In the genomic region with DNA sequence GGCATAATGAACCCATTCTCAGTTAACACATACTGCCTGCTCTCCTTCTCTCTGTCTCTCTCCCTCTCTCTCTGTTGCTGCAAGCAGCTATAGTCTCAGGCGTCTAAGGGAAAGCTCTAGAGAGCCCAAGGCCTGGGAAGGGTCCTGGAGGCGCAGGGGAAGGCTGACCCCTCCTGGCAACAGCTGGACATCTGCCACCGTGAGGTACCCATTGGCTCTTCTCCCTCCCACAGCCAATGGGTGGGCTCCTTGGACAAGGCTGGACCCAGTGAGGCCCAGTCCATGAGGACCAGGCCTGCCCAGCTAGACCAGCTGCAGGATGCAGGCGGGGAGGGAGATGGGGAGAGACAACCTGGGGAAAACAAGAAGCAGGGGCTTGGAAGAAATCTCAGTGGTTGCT, we compare ENCODE assay signal across 22 cellular contexts.
DNase-seq lines count a peak whose midpoint lies in the region; ATAC-seq, FAIRE-seq and TF ChIP-seq lines count a peak whose summit lies in the region.
"Had no signal": no experiment of that assay in that cellular context is flagged by ENCODE, and none has a peak within 500 bp of the region (broad histone marks: within the 10 kb centered on the region; RNA-seq: fewer than 3 reads in every experiment).

No MANE protein-coding gene starts in this region.

- H3K79me2 ChIP-seq in GM23338 (replicated peaks; ENCODE audit: insufficient read depth) (no peaks in the 10 kb centered on the region), H1 (ENCODE audit: control insufficient read depth in 1 of 2, insufficient read depth in 2 of 2, low read length in 2 of 2) (0 out of 4 replicates have a peak, but pooled peaks cover 0 to 4% of the 10 kb centered on the region in 2 experiments), neural cell (replicated peaks; ENCODE audit: insufficient read depth, low read length) (no peaks in the 10 kb centered on the region)

- H3K9me3 Mint-ChIP-seq in GM23338: peaks cover 16% of the 10 kb centered on the region
- H3K9me3 Mint-ChIP-seq: activated T-cell treated with anti-CD3 and anti-CD28 coated beads, Interleukin-2, amount 50 U/mL, for 4 hours; CD8-positive, alpha-beta memory T cell; mesothelial cell of epicardium; natural killer cell had no signal

- 0 out of 2 replicates have a peak overlapping the region, but pooled peaks have one; percentile 43 for H2AK5ac ChIP-seq in H1 (ENCODE audit: low read depth, low read length)

- CTCF ChIA-PET in H1 (lab: Charles Lee; ENCODE audit: partially characterized antibody): interaction anchor here (0.8 to 4.8 kb wide), 27 partner anchors 9 to 269 kb away, joined by 3 to 31 read pairs (median 5); no protein-coding TSS in a partner anchor

- H3K56ac ChIP-seq in H1 (replicated peaks; ENCODE audit: insufficient read length, low read depth, low read length): no peak overlapping the region

- no peaks in the 10 kb centered on the region; the same call in 1 of the 2 replicates for H3K79me1 ChIP-seq in H1 (ENCODE audit: low read depth, low read length)

- no peak overlapping the region for H2BK120ac ChIP-seq in H1 (replicated peaks; ENCODE audit: low read depth, low read length)

- H3K23me2 ChIP-seq in H1 (ENCODE audit: low read depth, low read length): peaks cover 2% of the 10 kb centered on the region; the same call in 1 of the 2 replicates

- H2AFZ ChIP-seq in GM23338 (no peak overlapping the region), H1 (ENCODE audit: low read length) (no peak overlapping the region), neural cell (ENCODE audit: low read depth, low read length) (no peak overlapping the region)

- H3K4me2 ChIP-seq in GM23338 (0 out of 2 replicates have a peak overlapping the region, but pooled peaks have one; percentile 26), H1 (ENCODE audit: insufficient read depth in 1 of 2, low read depth in 2 of 2, low read length in 2 of 2) (no peak overlapping the region), neural cell (ENCODE audit: low read length) (no peak overlapping the region)
- H3K4me2 ChIP-seq: smooth muscle cell had no signal

- H4K5ac ChIP-seq in H1 (ENCODE audit: insufficient read length, low read depth, low read length): no peak overlapping the region

- H4K91ac ChIP-seq in H1 (replicated peaks; ENCODE audit: insufficient read length, low read length): no peak overlapping the region

- H3K9ac ChIP-seq in H1 (replicated peaks in 1 of 4; ENCODE audit: extremely low read depth in 1 of 4, low read depth in 3 of 4, low read length in 3 of 4): no peak overlapping the region
- H3K9ac ChIP-seq in neural cell (ENCODE audit: low read length): no peak overlapping the region

- H3K4me3 ChIP-seq in GM23338: no peak overlapping the region
- no peak overlapping the region for H3K4me3 ChIP-seq in H1 (ENCODE audit: extremely low read depth in 1 of 4, insufficient read depth in 2 of 4, low read depth in 3 of 4, low read length in 4 of 4)
- no peak overlapping the region for H3K4me3 ChIP-seq in neural cell (ENCODE audit: low read length)
- H3K4me3 ChIP-seq: dorsolateral prefrontal cortex, gastrocnemius medialis, prostate gland, SJSA1, smooth muscle cell, stomach had no signal

- H3K27ac ChIP-seq in GM23338 (ENCODE audit: low read depth) (no peak overlapping the region), H1 (ENCODE audit: low read depth, low read length) (no peak overlapping the region), neural cell (ENCODE audit: low read length) (no peak overlapping the region)
- H3K27ac ChIP-seq: dorsolateral prefrontal cortex, gastrocnemius medialis, prostate gland, SJSA1, stomach had no signal

- TF ChIP-seq CTCF in GM23338 (conservative IDR thresholded peaks at IDR 0.05; ENCODE audit: low read depth in 2 of 2) (peak; percentile 39 to 81), H1 (IDR thresholded peaks at IDR 0.05; ENCODE audit: control extremely low read depth in 1 of 3, insufficient read depth in 1 of 3, low read depth in 1 of 3, low read length in 3 of 3) (peak; percentile 58 to 73 (median 72)), neural cell (IDR thresholded peaks at IDR 0.05; ENCODE audit: poor library complexity, severe bottlenecking) (peak; percentile 44)

- H3K14ac ChIP-seq in H1 (ENCODE audit: insufficient read length): no peak overlapping the region

- H4K20me1 ChIP-seq in GM23338 (replicated peaks; ENCODE audit: insufficient read depth) (no peaks in the 10 kb centered on the region), H1 (replicated peaks in 1 of 2; ENCODE audit: control insufficient read depth in 1 of 2, insufficient read depth in 2 of 2, low read length in 2 of 2) (peaks cover 0 to 2% of the 10 kb centered on the region in 2 experiments), neural cell (ENCODE audit: insufficient read depth) (no peaks in the 10 kb centered on the region)

- H3K9me3 ChIP-seq in H1 (ENCODE audit: insufficient read depth in 2 of 2, low read depth in 1 of 2, low read length in 1 of 2) (peaks cover 0 to 4% of the 10 kb centered on the region in 2 experiments; a peak in 1 of 4 replicates), neural cell (ENCODE audit: low read length) (peaks cover 4% of the 10 kb centered on the region)
- H3K9me3 ChIP-seq: gastrocnemius medialis, prostate gland, SJSA1, stomach had no signal

- H2BK20ac ChIP-seq in H1 (ENCODE audit: low read length): no peak overlapping the region

- H2BK12ac ChIP-seq in H1 (ENCODE audit: low read depth, low read length): no peak overlapping the region

- peak; percentile 91 for ATAC-seq in GM23338
- ATAC-seq: activated CD8-positive, alpha-beta T cell treated with anti-CD3 and anti-CD28 coated beads, Interleukin-2, amount 10 ng/mL, durations not matched to agents 7 days and 5 days; activated T-cell treated with anti-CD3 and anti-CD28 coated beads, Interleukin-2, amount 50 U/mL, for 4 hours; gastrocnemius medialis; natural killer cell had no signal

- H3K27ac Mint-ChIP-seq in GM23338: peak overlapping the region; percentile 23; the same call in 1 of the 2 replicates
- H3K27ac Mint-ChIP-seq: activated CD8-positive, alpha-beta T cell treated with anti-CD3 and anti-CD28 coated beads, Interleukin-2, amount 10 ng/mL, durations not matched to agents 7 days and 5 days; CD8-positive, alpha-beta memory T cell; mesothelial cell of epicardium; natural killer cell had no signal

- H3K4me1 ChIP-seq in GM23338 (ENCODE audit: insufficient read depth): peaks cover 16% of the 10 kb centered on the region
- H3K4me1 ChIP-seq in H1 (replicated peaks in 1 of 4; ENCODE audit: control insufficient read depth in 3 of 4, insufficient read depth in 4 of 4, low read length in 3 of 4): peaks cover 1 to 16% (median 7%) of the 10 kb centered on the region in 4 experiments; a peak in 5 of 7 replicates
- H3K4me1 ChIP-seq: gastrocnemius medialis, prostate gland, SJSA1, stomach had no signal

- H3K23ac ChIP-seq in H1 (ENCODE audit: insufficient read length): no peak overlapping the region

- peak; percentile 62 for DNase-seq in GM23338 (ENCODE audit: low spot score)
- DNase-seq in NCI-H146 (lab: John Stamatoyannopoulos, UW): peak; percentile 66
- DNase-seq in H1 (ENCODE audit: low read depth in 1 of 2, low spot score in 2 of 2): peak; percentile 23 to 62
- DNase-seq in stimulated activated naive CD4-positive, alpha-beta T cell (lab: John Stamatoyannopoulos, UW): no peak
- DNase-seq in NCI-H1105 (lab: John Stamatoyannopoulos, UW): no peak
- DNase-seq in NCI-H510A (lab: John Stamatoyannopoulos, UW): no peak
- DNase-seq in NK-92 (lab: John Stamatoyannopoulos, UW; ENCODE audit: unreplicated experiment): no peak
- DNase-seq: activated CD8-positive, alpha-beta T cell treated with anti-CD3 and anti-CD28 coated beads, Interleukin-2, amount 10 ng/mL, durations not matched to agents 7 days and 5 days; activated naive CD4-positive, alpha-beta T cell treated with Interleukin-2 at 50 U/mL for 16 hours; activated T-cell treated with anti-CD3 and anti-CD28 coated beads, Interleukin-2, amount 50 U/mL, for 4 hours; CD8-positive, alpha-beta memory T cell; gastrocnemius medialis; natural killer cell; stimulated activated CD4-positive, alpha-beta T cell treated with anti-CD3 and anti-CD28 coated beads, Interleukin-4, amount 100 ng/mL, for 24 hours; stomach had no signal

- TF ChIP-seq POLR2A in H1 (IDR thresholded peaks at IDR 0.05; ENCODE audit: control extremely low read depth in 1 of 2, low read depth in 2 of 2, low read length in 2 of 2): no peak

- no peak overlapping the region for H2BK5ac ChIP-seq in H1 (ENCODE audit: low read depth, low read length)

- peak overlapping the region; percentile 51; the same call in 1 of the 2 replicates for H3K18ac ChIP-seq in H1 (ENCODE audit: extremely low read depth, low read length)

- H3K36me3 ChIP-seq in GM23338 (ENCODE audit: insufficient read depth): no peaks in the 10 kb centered on the region
- no peaks in the 10 kb centered on the region for H3K36me3 ChIP-seq in H1 (ENCODE audit: control insufficient read depth in 2 of 4, insufficient read depth in 4 of 4, low read length in 3 of 4)
- no peaks in the 10 kb centered on the region for H3K36me3 ChIP-seq in neural cell (ENCODE audit: insufficient read depth, low read length)
- H3K36me3 ChIP-seq: gastrocnemius medialis, prostate gland, SJSA1, stomach had no signal

- WGBS in H1 (ENCODE audit: extremely low coverage in 1 of 2, insufficient coverage in 1 of 2, insufficient read length in 1 of 2, insufficient replicate concordance in 2 of 2, low coverage in 1 of 2, low lambda C conversion rate in 2 of 2, missing lambda C conversion rate in 1 of 2), 2 experiments: 79% methylated on average over 2 of the region's 4 CpGs; no CpG with 5 or more reads in 1 of the 2 experiments

- no peaks in the 10 kb centered on the region for H3F3A ChIP-seq in GM23338 (replicated peaks; ENCODE audit: low read depth)
- H3F3A ChIP-seq in neural cell (ENCODE audit: insufficient read depth, low read length, poor library complexity, severe bottlenecking): no peaks in the 10 kb centered on the region

- H3K4me3 Mint-ChIP-seq in GM23338: no peak overlapping the region
- H3K4me3 Mint-ChIP-seq: activated CD8-positive, alpha-beta T cell treated with anti-CD3 and anti-CD28 coated beads, Interleukin-2, amount 10 ng/mL, durations not matched to agents 7 days and 5 days; activated T-cell treated with anti-CD3 and anti-CD28 coated beads, Interleukin-2, amount 50 U/mL, for 4 hours; CD8-positive, alpha-beta memory T cell; mesothelial cell of epicardium; natural killer cell had no signal

- H3K4ac ChIP-seq in H1 (replicated peaks; ENCODE audit: insufficient read length, low read depth, low read length): no peak overlapping the region

- peaks cover 6% of the 10 kb centered on the region; the same call in 2 of the 3 replicates for H3K36me3 Mint-ChIP-seq in GM23338 (ENCODE audit: low read depth)
- H3K36me3 Mint-ChIP-seq: CD8-positive, alpha-beta memory T cell; mesothelial cell of epicardium; natural killer cell had no signal

- peak; percentile 74 to 82 for TF ChIP-seq RAD21 in H1 (IDR thresholded peaks at IDR 0.05 in 1 of 2, conservative IDR thresholded peaks at IDR 0.05 in 1 of 2; ENCODE audit: low read depth in 2 of 2, low read length in 2 of 2)
- TF ChIP-seq RAD21 in neural cell (conservative IDR thresholded peaks at IDR 0.05): peak; percentile 58

- FAIRE-seq in H1 (lab: Jason Lieb, UNC): no peak
- FAIRE-seq: H54 had no signal

- peaks cover 25% of the 10 kb centered on the region for H3K4me1 Mint-ChIP-seq in GM23338
- H3K4me1 Mint-ChIP-seq: CD8-positive, alpha-beta memory T cell; natural killer cell had no signal

- no peak overlapping the region for H2BK15ac ChIP-seq in H1 (ENCODE audit: low read length)

- H3K27me3 ChIP-seq in GM23338 (ENCODE audit: insufficient read depth): no peaks in the 10 kb centered on the region
- no peaks in the 10 kb centered on the region for H3K27me3 ChIP-seq in H1 (replicated peaks in 1 of 4; ENCODE audit: control insufficient read depth in 3 of 4, extremely low read depth in 1 of 4, insufficient read depth in 3 of 4, low read length in 3 of 4)
- no peaks in the 10 kb centered on the region for H3K27me3 ChIP-seq in neural cell (ENCODE audit: insufficient read depth, low read depth, low read length)
- H3K27me3 ChIP-seq: dorsolateral prefrontal cortex, gastrocnemius medialis, SJSA1 had no signal

- no peak overlapping the region for H4K8ac ChIP-seq in H1 (ENCODE audit: extremely low read depth, insufficient read depth, low read length)

- POLR2A ChIA-PET in H1 (lab: Charles Lee; ENCODE audit: partially characterized antibody): no interaction called here

- no peak for TF ChIP-seq EP300 in H1 (IDR thresholded peaks at IDR 0.05; ENCODE audit: borderline replicate concordance in 1 of 2, low read depth in 2 of 2, low read length in 2 of 2)
- no peak for TF ChIP-seq EP300 in neural cell (conservative IDR thresholded peaks at IDR 0.05; ENCODE audit: poor library complexity, severe bottlenecking)

- H3K27me3 Mint-ChIP-seq in GM23338 (ENCODE audit: insufficient read depth, low read depth, poor library complexity): peaks cover 6% of the 10 kb centered on the region

- H3K9me2 ChIP-seq in GM23338 (ENCODE audit: insufficient read depth) (no peaks in the 10 kb centered on the region), neural cell (ENCODE audit: insufficient read depth, low read length) (no peaks in the 10 kb centered on the region)

Comparison
In these comparisons a context has a peak if more than half of its experiments do, and no peak if none do; other contexts are left out.
1. DNase-seq: peak in GM23338 (single experiment), NCI-H146 (single experiment) and H1 (2 of 2); none in stimulated activated naive CD4-positive, alpha-beta T cell (0 of 6), NCI-H1105 (single experiment), NCI-H510A (single experiment) and NK-92 (single experiment).
2. Peak in every context shown above with its lines, with median percentiles within 50 percentile points of each other: CTCF ChIP-seq.